In the genomic region with DNA sequence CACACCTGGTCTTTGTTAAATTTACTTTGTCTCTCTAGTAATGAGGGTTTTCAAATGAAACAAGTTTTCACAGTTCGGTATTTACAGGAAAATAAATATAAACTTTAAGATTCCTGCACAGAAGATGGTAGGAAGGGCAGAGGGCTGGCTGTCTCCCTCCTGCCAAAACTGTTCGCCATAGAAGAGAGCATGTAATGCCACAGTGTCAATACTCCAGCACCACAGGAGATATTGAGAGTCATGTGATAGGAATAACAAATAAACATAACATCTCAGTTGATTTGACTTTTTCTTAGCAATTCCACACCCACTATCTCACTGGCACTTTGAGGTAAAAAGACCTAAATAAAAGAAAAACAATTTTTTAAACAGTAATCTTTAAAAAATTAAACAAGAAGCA, we compare ENCODE assay signal across 12 cellular contexts.
DNase-seq lines count a peak whose midpoint lies in the region; ATAC-seq and TF ChIP-seq lines count a peak whose summit lies in the region.
"Had no signal": no experiment of that assay in that cellular context is flagged by ENCODE, and none has a peak within 500 bp of the region (broad histone marks: within the 10 kb centered on the region; RNA-seq: fewer than 3 reads in every experiment).

No MANE protein-coding gene starts in this region.

- no peaks in the 10 kb centered on the region for H4K20me1 ChIP-seq in fibroblast of lung (ENCODE audit: control insufficient read depth, extremely low read depth, insufficient read depth, low read length)

- intact Hi-C loops in activated B cell treated with CpG ODN at 0.5 μM for 24 hours (cut with micrococcal nuclease) (no loop called here), tibial artery (cut with DNase I; ENCODE audit: low total_unique reads) (no loop called here)

- no peak for ATAC-seq in activated T-cell treated with anti-CD3 and anti-CD28 coated beads, Interleukin-2, amount 50 U/mL, for 72 hours (replicated peaks in 1 of 2)
- ATAC-seq in activated T-cell treated with anti-CD3 and anti-CD28 coated beads, Interleukin-2, amount 50 U/mL, for 4 hours, result no peak
- no peak for ATAC-seq in activated B cell treated with CpG ODN at 0.5 μM for 24 hours (ENCODE audit: low read depth)

- TF ChIP-seq CTCF in activated B cell treated with CpG ODN at 0.5 μM for 24 hours (IDR thresholded peaks at IDR 0.05), result no peak
- TF ChIP-seq CTCF in fibroblast of lung (conservative IDR thresholded peaks at IDR 0.05 in 1 of 2, IDR thresholded peaks at IDR 0.05 in 1 of 2; ENCODE audit: low read depth in 1 of 2, low read length in 2 of 2), result no peak
- TF ChIP-seq CTCF in tibial artery (IDR thresholded peaks at IDR 0.05), result no peak
- TF ChIP-seq CTCF in tibial nerve (IDR thresholded peaks at IDR 0.05), result no peak

- H3K4me3 ChIP-seq in fibroblast of lung (replicated peaks in 1 of 4; ENCODE audit: control extremely low read depth in 1 of 4, insufficient read depth in 1 of 4, low read depth in 3 of 4, low read length in 4 of 4), result no peak overlapping the region
- H3K4me3 ChIP-seq in tibial artery, result no peak overlapping the region
- H3K4me3 ChIP-seq in tibial nerve, result no peak overlapping the region
- H3K4me3 ChIP-seq: right lobe of liver had no signal

- peak overlapping the region; percentile 36 for H3K27ac Mint-ChIP-seq in activated T-cell treated with anti-CD3 and anti-CD28 coated beads, Interleukin-2, amount 50 U/mL, for 72 hours
- peak overlapping the region; percentile 83 for H3K27ac Mint-ChIP-seq in activated B cell treated with CpG ODN at 0.5 μM for 24 hours

- no peak overlapping the region for H2AFZ ChIP-seq in fibroblast of lung (ENCODE audit: low read length)

- no peaks in the 10 kb centered on the region for H3K9me3 Mint-ChIP-seq in activated T-cell treated with anti-CD3 and anti-CD28 coated beads, Interleukin-2, amount 50 U/mL, for 72 hours
- no peaks in the 10 kb centered on the region for H3K9me3 Mint-ChIP-seq in activated T-cell treated with anti-CD3 and anti-CD28 coated beads, Interleukin-2, amount 50 U/mL, for 4 hours
- no peaks in the 10 kb centered on the region for H3K9me3 Mint-ChIP-seq in activated B cell treated with CpG ODN at 0.5 μM for 24 hours

- CTCF ChIA-PET in activated B cell treated with CpG ODN at 0.5 μM for 24 hours (lab: Charles Lee), result no interaction called here

- H3K79me2 ChIP-seq in fibroblast of lung (ENCODE audit: control insufficient read depth, insufficient read depth, low read length), result peaks cover 27% of the 10 kb centered on the region

- no peak for TF ChIP-seq EP300 in tibial nerve (IDR thresholded peaks at IDR 0.05)

- no peak overlapping the region for H3K4me2 ChIP-seq in fibroblast of lung (ENCODE audit: extremely low read depth, insufficient read depth, low read length)

- no peaks in the 10 kb centered on the region for H3K27me3 Mint-ChIP-seq in activated T-cell treated with anti-CD3 and anti-CD28 coated beads, Interleukin-2, amount 50 U/mL, for 72 hours (ENCODE audit: low read depth)
- no peaks in the 10 kb centered on the region for H3K27me3 Mint-ChIP-seq in activated T-cell treated with anti-CD3 and anti-CD28 coated beads, Interleukin-2, amount 50 U/mL, for 4 hours (ENCODE audit: low read depth)
- H3K27me3 Mint-ChIP-seq in activated B cell treated with CpG ODN at 0.5 μM for 24 hours, result no peaks in the 10 kb centered on the region

- POLR2A ChIA-PET in activated B cell treated with CpG ODN at 0.5 μM for 24 hours (lab: Charles Lee), result interaction anchor here (2.7 kb wide), 1 partner anchor 57 kb away, joined by 23 read pairs; no protein-coding TSS in a partner anchor

- H3K36me3 Mint-ChIP-seq in activated T-cell treated with anti-CD3 and anti-CD28 coated beads, Interleukin-2, amount 50 U/mL, for 72 hours (ENCODE audit: insufficient read depth in 2 of 2), result no peaks in the 10 kb centered on the region
- peaks cover 2% of the 10 kb centered on the region for H3K36me3 Mint-ChIP-seq in activated T-cell treated with anti-CD3 and anti-CD28 coated beads, Interleukin-2, amount 50 U/mL, for 4 hours (ENCODE audit: insufficient read depth)
- peaks cover 5% of the 10 kb centered on the region for H3K36me3 Mint-ChIP-seq in activated B cell treated with CpG ODN at 0.5 μM for 24 hours (ENCODE audit: low read depth)

- H3K9me3 ChIP-seq in fibroblast of lung (ENCODE audit: control insufficient read depth, insufficient read depth, low read depth, low read length), result no peaks in the 10 kb centered on the region
- H3K9me3 ChIP-seq in tibial artery, result no peaks in the 10 kb centered on the region
- no peaks in the 10 kb centered on the region for H3K9me3 ChIP-seq in tibial nerve
- H3K9me3 ChIP-seq: right lobe of liver had no signal

- H3K9ac ChIP-seq in fibroblast of lung (ENCODE audit: insufficient read depth, low read length), result no peak overlapping the region

- H3K4me3 Mint-ChIP-seq in activated T-cell treated with anti-CD3 and anti-CD28 coated beads, Interleukin-2, amount 50 U/mL, for 72 hours, result no peak overlapping the region
- H3K4me3 Mint-ChIP-seq in activated T-cell treated with anti-CD3 and anti-CD28 coated beads, Interleukin-2, amount 50 U/mL, for 4 hours, result no peak overlapping the region
- no peak overlapping the region for H3K4me3 Mint-ChIP-seq in activated B cell treated with CpG ODN at 0.5 μM for 24 hours

- H3K27ac ChIP-seq in fibroblast of lung (ENCODE audit: insufficient read depth, low read length), result peak overlapping the region; percentile 38
- peak overlapping the region; percentile 81 to 83 for H3K27ac ChIP-seq in tibial artery
- peak overlapping the region in 2 of 4 donors; percentile 78 to 82 for H3K27ac ChIP-seq in tibial nerve
- H3K27ac ChIP-seq: right lobe of liver had no signal

- H3K27me3 ChIP-seq in fibroblast of lung (ENCODE audit: control insufficient read depth, insufficient read depth, low read length), result no peaks in the 10 kb centered on the region
- H3K27me3 ChIP-seq in tibial artery, result no peaks in the 10 kb centered on the region
- H3K27me3 ChIP-seq in tibial nerve, result no peaks in the 10 kb centered on the region
- H3K27me3 ChIP-seq: right lobe of liver had no signal

- H3K4me1 ChIP-seq in fibroblast of lung (ENCODE audit: control insufficient read depth, extremely low read depth, insufficient read depth, low read length) (peaks cover 15% of the 10 kb centered on the region), tibial artery (peaks cover 4 to 51% (median 23%) of the 10 kb centered on the region in 4 donors), tibial nerve (peaks cover 0 to 61% (median 32%) of the 10 kb centered on the region in 4 donors)

- no peak for TF ChIP-seq POLR2A in tibial nerve (IDR thresholded peaks at IDR 0.05)

- no peaks in the 10 kb centered on the region for H3K36me3 ChIP-seq in fibroblast of lung (ENCODE audit: control insufficient read depth, insufficient read depth, low read length)
- no peaks in the 10 kb centered on the region for H3K36me3 ChIP-seq in tibial artery
- no peaks in the 10 kb centered on the region for H3K36me3 ChIP-seq in tibial nerve
- H3K36me3 ChIP-seq: right lobe of liver had no signal

- WGBS in tibial nerve, 2 donors, result 74 to 85% methylated on average over 2 of the region's 2 CpGs

- no peak for DNase-seq in activated T-cell treated with anti-CD3 and anti-CD28 coated beads, Interleukin-2, amount 50 U/mL, for 72 hours
- no peak for DNase-seq in activated T-cell treated with anti-CD3 and anti-CD28 coated beads, Interleukin-2, amount 50 U/mL, for 4 hours
- DNase-seq in activated B cell treated with CpG ODN at 0.5 μM for 24 hours, result no peak
- no peak for DNase-seq in fibroblast of lung (ENCODE audit: low read depth in 2 of 2)
- DNase-seq in tibial artery, result no peak
- DNase-seq in tibial nerve (ENCODE audit: low spot score in 2 of 2), result no peak
- no peak for DNase-seq in effector CD8-positive, alpha-beta T cell (lab: John Stamatoyannopoulos, UW)
- no peak for DNase-seq in NCI-H345 treated with DMSO at 0.1 percent for 48 hours (lab: John Stamatoyannopoulos, UW; ENCODE audit: unreplicated experiment)
- DNase-seq: foreskin melanocyte, NCI-H187, right lobe of liver, RPMI8226 had no signal

- H3K4me1 Mint-ChIP-seq in activated T-cell treated with anti-CD3 and anti-CD28 coated beads, Interleukin-2, amount 50 U/mL, for 72 hours (ENCODE audit: low read depth), result peaks cover 58% of the 10 kb centered on the region
- peaks cover 57% of the 10 kb centered on the region for H3K4me1 Mint-ChIP-seq in activated T-cell treated with anti-CD3 and anti-CD28 coated beads, Interleukin-2, amount 50 U/mL, for 4 hours (ENCODE audit: low read depth)
- peaks cover 50% of the 10 kb centered on the region for H3K4me1 Mint-ChIP-seq in activated B cell treated with CpG ODN at 0.5 μM for 24 hours
